Comparison of ENCODE assay signal across 28 cellular contexts in the genomic region with DNA sequence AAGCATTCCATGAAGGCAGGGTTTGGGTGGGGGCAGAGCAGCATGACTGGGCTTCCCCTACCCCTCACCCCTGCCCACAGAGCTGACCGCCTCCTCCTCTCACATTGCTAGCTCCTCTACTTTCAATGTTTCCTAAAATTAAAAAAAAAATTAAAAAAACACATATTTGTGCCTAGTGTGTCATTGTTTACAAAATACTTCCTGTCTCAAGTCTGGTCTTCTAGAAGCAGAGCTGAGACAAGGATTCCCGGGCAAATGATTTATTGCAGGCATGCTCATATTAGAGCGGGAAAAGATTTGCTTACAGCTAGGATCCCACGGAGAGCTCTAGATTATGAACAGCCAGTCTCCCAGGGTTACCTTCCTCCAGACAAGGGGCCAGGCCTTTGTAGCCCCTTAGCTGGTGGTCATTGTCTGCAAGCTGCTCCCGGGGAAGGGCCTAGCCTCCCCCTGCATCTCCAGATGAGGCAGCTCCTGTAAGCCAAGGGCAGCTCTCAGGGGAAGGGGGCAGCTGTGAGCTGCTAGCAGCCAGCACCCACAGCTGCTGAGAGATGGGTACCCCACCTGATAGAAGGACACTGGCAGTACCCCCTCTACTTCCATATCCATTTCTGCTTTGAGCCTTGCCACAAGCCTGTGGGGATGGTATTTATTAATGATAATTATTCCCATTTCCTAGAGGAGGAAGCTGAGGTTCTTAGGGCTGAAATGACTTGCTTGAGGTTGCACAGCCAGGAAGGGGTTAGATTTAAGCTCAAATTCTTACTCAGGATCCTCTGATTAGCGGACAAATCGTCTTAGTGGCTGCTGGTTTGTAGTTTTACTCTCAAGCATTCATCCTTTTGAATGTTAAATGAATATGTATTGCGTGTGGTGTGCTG. TPM values are rescaled to one million over a fixed set of nuclear protein-coding genes. Genes with fewer than 3 reads are reported as not detected.
DNase-seq lines count a peak whose midpoint lies in the region.
"Had no signal": no experiment of that assay in that cellular context is flagged by ENCODE, and none has a peak within 500 bp of the region (broad histone marks: within the 10 kb centered on the region; RNA-seq: fewer than 3 reads in every experiment).

No MANE protein-coding gene starts in this region.

- H3K27me3 ChIP-seq in H7 (ENCODE audit: control insufficient read depth, insufficient read depth, low read length) (no peaks in the 10 kb centered on the region; the same call in 1 of the 2 replicates), adipocyte (replicated peaks; ENCODE audit: control insufficient read depth, insufficient read depth, low read length) (peaks cover 7% of the 10 kb centered on the region)
- H3K27me3 ChIP-seq: body of pancreas, heart left ventricle, ovary had no signal

- no peak overlapping the region for H3K9ac ChIP-seq in adipocyte (ENCODE audit: low read length)

- DNase-seq in DMS53 (lab: John Stamatoyannopoulos, UW) (peak; percentile 36), H7 (peak; percentile 71), adipocyte (ENCODE audit: low read depth) (peak; percentile 11), iris pigment epithelial cell (ENCODE audit: low read depth) (peak; percentile 43), pons (ENCODE audit: low spot score) (no peak), HuH-7.5 (ENCODE audit: low spot score) (no peak), G401 (ENCODE audit: low spot score) (no peak), midbrain (lab: John Stamatoyannopoulos, UW) (no peak)
- DNase-seq: activated CD4-positive, CD25-positive, alpha-beta regulatory T cell treated with anti-CD3 and anti-CD28 coated beads, Interleukin-2, amount 50 U/mL, for 72 hours; activated CD8-positive, alpha-beta T cell treated with anti-CD3 and anti-CD28 coated beads for 36 hours; activated gamma-delta T cell; body of pancreas; C1 segment of cervical spinal cord; Calu3; cerebellar nuclear complex; heart left ventricle; left ventricle myocardium inferior; naive thymus-derived CD8-positive, alpha-beta T cell; NCI-H1092; NCI-H1930; NCI-H748 treated with DMSO at 0.1 percent for 48 hours; ovary; PC-9; right cardiac atrium; SHP77 treated with DMSO at 0.1 percent for 48 hours; stimulated activated CD4-positive, alpha-beta T cell treated with anti-CD3 and anti-CD28 coated beads, Interleukin-12 subunit alpha, Interleukin-12 subunit beta, amount 100 ng/mL, for 4 hours had no signal

- peaks cover 13% of the 10 kb centered on the region for H3K9me3 ChIP-seq in adipocyte (ENCODE audit: control insufficient read depth, low read length)
- H3K9me3 ChIP-seq: body of pancreas, ovary had no signal

- H3K36me3 ChIP-seq in H7 (replicated peaks; ENCODE audit: control insufficient read depth, insufficient read depth, low read length) (no peaks in the 10 kb centered on the region), adipocyte (ENCODE audit: control insufficient read depth, insufficient read depth, low read length, severe bottlenecking) (no peaks in the 10 kb centered on the region)
- H3K36me3 ChIP-seq: heart left ventricle, left ventricle myocardium inferior, ovary had no signal

- in situ Hi-C loops in G401 (cut with HindIII; ENCODE audit: low sequenced_read_pairs), result no loop called here

- H3K4me1 ChIP-seq in adipocyte (ENCODE audit: control insufficient read depth, insufficient read depth, low read length), result no peaks in the 10 kb centered on the region
- H3K4me1 ChIP-seq: heart left ventricle, left ventricle myocardium inferior had no signal

- H3K4me3 ChIP-seq in H7 (ENCODE audit: insufficient read depth, low read depth, low read length) (no peak overlapping the region), adipocyte (ENCODE audit: low read length) (no peak overlapping the region)
- H3K4me3 ChIP-seq: body of pancreas, heart left ventricle, left ventricle myocardium inferior, ovary, PC-9 had no signal

RNA-seq across cellular contexts. Expression of gene PACSIN1, which starts 9.5 kb away (rescaled TPM):
- total RNA-seq in H7 (2014; rRNA removed; shearing (Covaris generic)), result 3.4 and 4.9 TPM in 2 replicates
- 0.12 TPM in 1 of 2 replicates, not detected in the other for total RNA-seq in G401 (2014; rRNA removed; shearing (Covaris generic))
- total RNA-seq: HT1080, LHCN-M2 had no signal

RNA-seq across cellular contexts. Expression of gene RPS10, which starts 49.5 kb away (rescaled TPM):
- total RNA-seq in H7 (2014; rRNA removed; shearing (Covaris generic)), result 2,577 and 3,167 TPM in 2 replicates
- 2,978 and 4,372 TPM in 2 replicates for total RNA-seq in G401 (2014; rRNA removed; shearing (Covaris generic))

Comparison
In these comparisons a context has a peak if more than half of its experiments do, and no peak if none do; other contexts are left out.
1. DNase-seq: peak in DMS53 (single experiment), H7 (single experiment), adipocyte (single experiment) and iris pigment epithelial cell (single experiment); none in pons (single experiment), HuH-7.5 (single experiment), G401 (single experiment) and midbrain (single experiment).